1 cellular context compared by ENCODE assay signal in the genomic region with DNA sequence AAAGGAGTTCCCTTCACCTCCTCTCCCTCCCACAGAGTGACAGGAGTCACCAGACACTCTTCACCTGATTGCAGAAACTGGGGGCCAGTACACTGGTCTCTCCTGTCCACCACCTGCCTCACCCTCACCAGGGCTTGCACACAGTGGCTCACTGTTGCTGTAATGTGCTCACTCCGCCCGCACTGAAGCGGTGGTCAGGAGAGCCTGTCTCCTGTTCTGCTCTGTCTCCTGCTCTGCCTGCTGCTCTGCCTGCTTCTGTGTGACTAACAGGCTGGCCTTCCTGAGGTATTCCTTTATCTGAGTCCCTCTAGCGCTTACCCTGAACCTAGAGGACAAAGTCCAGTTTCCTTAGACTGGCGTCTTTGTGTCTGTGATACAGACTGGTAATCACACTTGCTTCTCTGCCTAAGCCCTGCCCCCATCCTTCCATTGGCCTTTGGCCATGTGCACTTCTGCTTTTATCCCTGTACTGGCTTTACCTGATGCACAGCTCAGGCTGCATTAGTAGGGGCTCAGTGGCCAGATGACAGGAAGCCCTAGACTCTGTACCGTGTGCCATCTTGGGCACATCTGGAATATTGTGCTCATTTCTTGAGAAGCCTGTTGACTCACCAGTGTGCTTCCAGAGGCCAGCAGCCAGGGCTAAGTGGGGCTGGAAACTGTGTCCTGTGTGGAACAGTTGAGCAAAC.
TF ChIP-seq lines count a peak whose summit lies in the region.

No MANE protein-coding gene starts in this region.

TF ChIP-seq in HepG2, 621 proteins besides CTCF, POLR2A, EP300 and RAD21 (continued from another document and continues in another):
- TF ChIP-seq, protein P1, sequence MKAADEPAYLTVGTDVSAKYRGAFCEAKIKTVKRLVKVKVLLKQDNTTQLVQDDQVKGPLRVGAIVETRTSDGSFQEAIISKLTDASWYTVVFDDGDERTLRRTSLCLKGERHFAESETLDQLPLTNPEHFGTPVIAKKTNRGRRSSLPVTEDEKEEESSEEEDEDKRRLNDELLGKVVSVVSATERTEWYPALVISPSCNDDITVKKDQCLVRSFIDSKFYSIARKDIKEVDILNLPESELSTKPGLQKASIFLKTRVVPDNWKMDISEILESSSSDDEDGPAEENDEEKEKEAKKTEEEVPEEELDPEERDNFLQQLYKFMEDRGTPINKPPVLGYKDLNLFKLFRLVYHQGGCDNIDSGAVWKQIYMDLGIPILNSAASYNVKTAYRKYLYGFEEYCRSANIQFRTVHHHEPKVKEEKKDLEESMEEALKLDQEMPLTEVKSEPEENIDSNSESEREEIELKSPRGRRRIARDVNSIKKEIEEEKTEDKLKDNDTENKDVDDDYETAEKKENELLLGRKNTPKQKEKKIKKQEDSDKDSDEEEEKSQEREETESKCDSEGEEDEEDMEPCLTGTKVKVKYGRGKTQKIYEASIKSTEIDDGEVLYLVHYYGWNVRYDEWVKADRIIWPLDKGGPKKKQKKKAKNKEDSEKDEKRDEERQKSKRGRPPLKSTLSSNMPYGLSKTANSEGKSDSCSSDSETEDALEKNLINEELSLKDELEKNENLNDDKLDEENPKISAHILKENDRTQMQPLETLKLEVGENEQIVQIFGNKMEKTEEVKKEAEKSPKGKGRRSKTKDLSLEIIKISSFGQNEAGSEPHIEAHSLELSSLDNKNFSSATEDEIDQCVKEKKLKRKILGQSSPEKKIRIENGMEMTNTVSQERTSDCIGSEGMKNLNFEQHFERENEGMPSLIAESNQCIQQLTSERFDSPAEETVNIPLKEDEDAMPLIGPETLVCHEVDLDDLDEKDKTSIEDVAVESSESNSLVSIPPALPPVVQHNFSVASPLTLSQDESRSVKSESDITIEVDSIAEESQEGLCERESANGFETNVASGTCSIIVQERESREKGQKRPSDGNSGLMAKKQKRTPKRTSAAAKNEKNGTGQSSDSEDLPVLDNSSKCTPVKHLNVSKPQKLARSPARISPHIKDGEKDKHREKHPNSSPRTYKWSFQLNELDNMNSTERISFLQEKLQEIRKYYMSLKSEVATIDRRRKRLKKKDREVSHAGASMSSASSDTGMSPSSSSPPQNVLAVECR (CRISPR knock-in tag; IDR thresholded peaks at IDR 0.05; ENCODE audit: borderline replicate concordance): peak; percentile 93; the same call in 1 of the 2 replicates
- TF ChIP-seq RFXANK (CRISPR knock-in tag; IDR thresholded peaks at IDR 0.05): peak; percentile 53; the same call in 1 of the 2 replicates
- peak; percentile 85 for TF ChIP-seq KDM6A (CRISPR knock-in tag; IDR thresholded peaks at IDR 0.05; ENCODE audit: low read depth)
- TF ChIP-seq, protein P2, sequence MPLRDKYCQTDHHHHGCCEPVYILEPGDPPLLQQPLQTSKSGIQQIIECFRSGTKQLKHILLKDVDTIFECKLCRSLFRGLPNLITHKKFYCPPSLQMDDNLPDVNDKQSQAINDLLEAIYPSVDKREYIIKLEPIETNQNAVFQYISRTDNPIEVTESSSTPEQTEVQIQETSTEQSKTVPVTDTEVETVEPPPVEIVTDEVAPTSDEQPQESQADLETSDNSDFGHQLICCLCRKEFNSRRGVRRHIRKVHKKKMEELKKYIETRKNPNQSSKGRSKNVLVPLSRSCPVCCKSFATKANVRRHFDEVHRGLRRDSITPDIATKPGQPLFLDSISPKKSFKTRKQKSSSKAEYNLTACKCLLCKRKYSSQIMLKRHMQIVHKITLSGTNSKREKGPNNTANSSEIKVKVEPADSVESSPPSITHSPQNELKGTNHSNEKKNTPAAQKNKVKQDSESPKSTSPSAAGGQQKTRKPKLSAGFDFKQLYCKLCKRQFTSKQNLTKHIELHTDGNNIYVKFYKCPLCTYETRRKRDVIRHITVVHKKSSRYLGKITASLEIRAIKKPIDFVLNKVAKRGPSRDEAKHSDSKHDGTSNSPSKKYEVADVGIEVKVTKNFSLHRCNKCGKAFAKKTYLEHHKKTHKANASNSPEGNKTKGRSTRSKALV (CRISPR knock-in tag; IDR thresholded peaks at IDR 0.05): no peak; the same call in 1 of the 2 replicates
- TF ChIP-seq, protein P3, sequence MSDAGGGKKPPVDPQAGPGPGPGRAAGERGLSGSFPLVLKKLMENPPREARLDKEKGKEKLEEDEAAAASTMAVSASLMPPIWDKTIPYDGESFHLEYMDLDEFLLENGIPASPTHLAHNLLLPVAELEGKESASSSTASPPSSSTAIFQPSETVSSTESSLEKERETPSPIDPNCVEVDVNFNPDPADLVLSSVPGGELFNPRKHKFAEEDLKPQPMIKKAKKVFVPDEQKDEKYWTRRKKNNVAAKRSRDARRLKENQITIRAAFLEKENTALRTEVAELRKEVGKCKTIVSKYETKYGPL (CRISPR knock-in tag; IDR thresholded peaks at IDR 0.05): no peak
- 0 out of 2 replicates have a peak, but pooled peaks have one; percentile 56 for TF ChIP-seq ZNF562 (CRISPR knock-in tag; IDR thresholded peaks at IDR 0.05; ENCODE audit: borderline replicate concordance)
- TF ChIP-seq CCAR2 (optimal IDR thresholded peaks at IDR 0.05; ENCODE audit: low read depth, low read length): peak; percentile 53
- TF ChIP-seq ZKSCAN1 (IDR thresholded peaks at IDR 0.05; ENCODE audit: low read length): peak; percentile 66
- TF ChIP-seq, protein P4, sequence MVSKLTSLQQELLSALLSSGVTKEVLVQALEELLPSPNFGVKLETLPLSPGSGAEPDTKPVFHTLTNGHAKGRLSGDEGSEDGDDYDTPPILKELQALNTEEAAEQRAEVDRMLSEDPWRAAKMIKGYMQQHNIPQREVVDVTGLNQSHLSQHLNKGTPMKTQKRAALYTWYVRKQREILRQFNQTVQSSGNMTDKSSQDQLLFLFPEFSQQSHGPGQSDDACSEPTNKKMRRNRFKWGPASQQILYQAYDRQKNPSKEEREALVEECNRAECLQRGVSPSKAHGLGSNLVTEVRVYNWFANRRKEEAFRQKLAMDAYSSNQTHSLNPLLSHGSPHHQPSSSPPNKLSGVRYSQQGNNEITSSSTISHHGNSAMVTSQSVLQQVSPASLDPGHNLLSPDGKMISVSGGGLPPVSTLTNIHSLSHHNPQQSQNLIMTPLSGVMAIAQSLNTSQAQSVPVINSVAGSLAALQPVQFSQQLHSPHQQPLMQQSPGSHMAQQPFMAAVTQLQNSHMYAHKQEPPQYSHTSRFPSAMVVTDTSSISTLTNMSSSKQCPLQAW (CRISPR knock-in tag; IDR thresholded peaks at IDR 0.05): peak; percentile 90
- TF ChIP-seq KDM2A (CRISPR knock-in tag; IDR thresholded peaks at IDR 0.05; ENCODE audit: borderline replicate concordance, low read depth): peak; percentile 69
- peak; percentile 86 for TF ChIP-seq ZNF331 (CRISPR knock-in tag; IDR thresholded peaks at IDR 0.05)
- no peak for TF ChIP-seq KLF12 (CRISPR knock-in tag; IDR thresholded peaks at IDR 0.05; ENCODE audit: borderline replicate concordance)
- peak; percentile 87 for TF ChIP-seq SMYD3 (CRISPR knock-in tag; IDR thresholded peaks at IDR 0.05)
- no peak for TF ChIP-seq ZC3H4 (CRISPR knock-in tag; IDR thresholded peaks at IDR 0.05; ENCODE audit: borderline replicate concordance)
- TF ChIP-seq SOX6 (IDR thresholded peaks at IDR 0.05): no peak
- TF ChIP-seq SOX6 (CRISPR knock-in tag; IDR thresholded peaks at IDR 0.05): peak; percentile 94
- peak; percentile 89 for TF ChIP-seq ZNF501 (CRISPR knock-in tag; IDR thresholded peaks at IDR 0.05)
- peak; percentile 81 for TF ChIP-seq ZNF407 (CRISPR knock-in tag; IDR thresholded peaks at IDR 0.05; ENCODE audit: not compliant biosample characterization)
- TF ChIP-seq HIVEP1 (CRISPR knock-in tag; IDR thresholded peaks at IDR 0.05): peak; percentile 37; the same call in 1 of the 2 replicates
- TF ChIP-seq BORCS8-MEF2B (CRISPR knock-in tag; IDR thresholded peaks at IDR 0.05): peak; percentile 66
- TF ChIP-seq MEIS2 (CRISPR knock-in tag; IDR thresholded peaks at IDR 0.05): peak; percentile 62; the same call in 1 of the 2 replicates
- no peak; the same call in 1 of the 2 replicates for TF ChIP-seq ZNF451 (CRISPR knock-in tag; IDR thresholded peaks at IDR 0.05)
- 0 out of 2 replicates have a peak, but pooled peaks have one; percentile 9 for TF ChIP-seq MAZ (IDR thresholded peaks at IDR 0.05; ENCODE audit: borderline replicate concordance, low read depth, low read length)
- peak; percentile 37 for TF ChIP-seq MAZ (CRISPR knock-in tag; IDR thresholded peaks at IDR 0.05; ENCODE audit: low read depth)
- TF ChIP-seq ZKSCAN5 (CRISPR knock-in tag; IDR thresholded peaks at IDR 0.05): peak; percentile 49; the same call in 1 of the 2 replicates
- no peak; the same call in 1 of the 2 replicates for TF ChIP-seq HOMEZ (CRISPR knock-in tag; IDR thresholded peaks at IDR 0.05; ENCODE audit: low read depth)
- no peak for TF ChIP-seq NFIC (IDR thresholded peaks at IDR 0.05; ENCODE audit: low read length)
- TF ChIP-seq, protein P5, sequence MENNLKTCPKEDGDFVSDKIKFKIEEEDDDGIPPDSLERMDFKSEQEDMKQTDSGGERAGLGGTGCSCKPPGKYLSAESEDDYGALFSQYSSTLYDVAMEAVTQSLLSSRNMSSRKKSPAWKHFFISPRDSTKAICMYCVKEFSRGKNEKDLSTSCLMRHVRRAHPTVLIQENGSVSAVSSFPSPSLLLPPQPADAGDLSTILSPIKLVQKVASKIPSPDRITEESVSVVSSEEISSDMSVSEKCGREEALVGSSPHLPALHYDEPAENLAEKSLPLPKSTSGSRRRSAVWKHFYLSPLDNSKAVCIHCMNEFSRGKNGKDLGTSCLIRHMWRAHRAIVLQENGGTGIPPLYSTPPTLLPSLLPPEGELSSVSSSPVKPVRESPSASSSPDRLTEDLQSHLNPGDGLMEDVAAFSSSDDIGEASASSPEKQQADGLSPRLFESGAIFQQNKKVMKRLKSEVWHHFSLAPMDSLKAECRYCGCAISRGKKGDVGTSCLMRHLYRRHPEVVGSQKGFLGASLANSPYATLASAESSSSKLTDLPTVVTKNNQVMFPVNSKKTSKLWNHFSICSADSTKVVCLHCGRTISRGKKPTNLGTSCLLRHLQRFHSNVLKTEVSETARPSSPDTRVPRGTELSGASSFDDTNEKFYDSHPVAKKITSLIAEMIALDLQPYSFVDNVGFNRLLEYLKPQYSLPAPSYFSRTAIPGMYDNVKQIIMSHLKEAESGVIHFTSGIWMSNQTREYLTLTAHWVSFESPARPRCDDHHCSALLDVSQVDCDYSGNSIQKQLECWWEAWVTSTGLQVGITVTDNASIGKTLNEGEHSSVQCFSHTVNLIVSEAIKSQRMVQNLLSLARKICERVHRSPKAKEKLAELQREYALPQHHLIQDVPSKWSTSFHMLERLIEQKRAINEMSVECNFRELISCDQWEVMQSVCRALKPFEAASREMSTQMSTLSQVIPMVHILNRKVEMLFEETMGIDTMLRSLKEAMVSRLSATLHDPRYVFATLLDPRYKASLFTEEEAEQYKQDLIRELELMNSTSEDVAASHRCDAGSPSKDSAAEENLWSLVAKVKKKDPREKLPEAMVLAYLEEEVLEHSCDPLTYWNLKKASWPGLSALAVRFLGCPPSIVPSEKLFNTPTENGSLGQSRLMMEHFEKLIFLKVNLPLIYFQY (CRISPR knock-in tag; IDR thresholded peaks at IDR 0.05; ENCODE audit: borderline replicate concordance): peak; percentile 40; the same call in 1 of the 2 replicates
- no peak for TF ChIP-seq ZBTB20 (CRISPR knock-in tag; IDR thresholded peaks at IDR 0.05; ENCODE audit: borderline replicate concordance, low read depth)
- peak; percentile 46; the same call in 1 of the 2 replicates for TF ChIP-seq PHF8 (CRISPR knock-in tag; IDR thresholded peaks at IDR 0.05)
